ENCODE assay signal across 4 cellular contexts in the genomic region with DNA sequence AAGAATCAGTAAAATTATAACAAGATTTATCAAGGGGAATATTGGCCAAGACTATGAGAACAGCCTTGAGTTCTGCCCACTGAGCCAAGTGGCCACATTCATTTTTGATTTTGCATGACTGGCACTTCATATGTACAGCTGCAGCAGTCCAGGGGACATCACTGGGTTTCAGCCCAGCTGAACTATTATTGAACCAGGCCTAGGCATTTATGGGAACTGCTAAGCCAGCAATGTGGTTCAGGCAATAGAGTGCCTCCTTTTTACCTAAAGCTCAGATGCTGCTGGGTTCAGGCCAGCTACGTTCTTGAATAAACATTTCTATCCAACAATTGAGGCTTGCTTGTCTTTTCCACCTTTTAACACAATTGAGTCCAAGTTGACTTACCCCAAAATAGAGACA.
"Had no signal": no experiment of that assay in that cellular context is flagged by ENCODE, and none has a peak within 500 bp of the region (broad histone marks: within the 10 kb centered on the region; RNA-seq: fewer than 3 reads in every experiment).

No MANE protein-coding gene starts in this region.

- H3K4me3 Mint-ChIP-seq: GM23338, H9 had no signal

- H3K9me3 Mint-ChIP-seq: GM23338, H9 had no signal

- H3K27ac Mint-ChIP-seq: GM23338, H9 had no signal

- DNase-seq: H9, HCEC 1CT, IMR-90 had no signal
